1 cellular context compared by ENCODE assay signal in the genomic region with DNA sequence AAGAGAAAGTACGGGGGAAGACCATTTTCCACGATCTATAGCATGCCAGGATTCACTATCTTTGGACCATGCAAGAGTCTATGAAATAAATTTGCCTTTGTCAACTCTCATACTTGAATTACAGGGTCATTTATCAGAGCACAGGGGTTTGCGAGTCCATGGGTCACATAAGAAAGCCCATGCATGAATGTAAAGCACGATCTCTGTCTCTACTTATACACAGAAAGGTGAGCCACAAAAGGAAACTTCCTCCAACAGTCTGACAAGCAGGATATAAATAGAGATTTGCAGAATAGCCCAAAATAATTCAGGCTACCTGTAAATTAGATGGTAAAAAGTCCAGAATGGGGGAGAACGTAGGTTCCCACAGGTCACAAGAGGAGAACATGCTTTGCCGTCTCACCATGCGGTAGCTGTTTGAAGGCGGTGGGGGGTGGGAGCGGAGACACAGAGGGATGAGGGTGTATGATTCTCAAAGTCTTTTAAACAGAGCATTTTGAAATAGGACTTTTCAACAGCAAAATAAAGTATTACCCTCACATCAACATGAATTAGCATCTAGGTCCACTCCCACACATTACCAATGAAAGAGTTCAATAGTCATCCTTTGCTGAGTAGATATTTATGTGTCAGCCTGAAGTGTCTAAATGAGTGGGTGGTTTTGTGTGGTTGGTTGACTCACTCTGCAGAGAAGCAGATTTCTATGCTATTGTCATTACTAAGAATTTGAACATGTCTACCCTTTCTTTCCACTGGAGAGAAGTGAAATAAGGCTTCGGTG.
A peak's percentile ranks its signal among the peaks of the same experiment; 100 is the strongest.
TF ChIP-seq lines count a peak whose summit lies in the region.

No MANE protein-coding gene starts in this region.

TF ChIP-seq in GM12878, 131 proteins besides CTCF, POLR2A, EP300 and RAD21 (continued from another document and continues in another):
- no peak for TF ChIP-seq CUX1 (IDR thresholded peaks at IDR 0.05; ENCODE audit: insufficient replicate concordance, low read depth, low read length)
- TF ChIP-seq E2F4 (IDR thresholded peaks at IDR 0.05; ENCODE audit: low read depth, low read length) = no peak
- no peak for TF ChIP-seq SUZ12 (IDR thresholded peaks at IDR 0.05; ENCODE audit: unreplicated experiment)
- TF ChIP-seq YBX1 (IDR thresholded peaks at IDR 0.05) = no peak
- peak; percentile 72 for TF ChIP-seq JUNB (IDR thresholded peaks at IDR 0.05)
- TF ChIP-seq, protein P1, sequence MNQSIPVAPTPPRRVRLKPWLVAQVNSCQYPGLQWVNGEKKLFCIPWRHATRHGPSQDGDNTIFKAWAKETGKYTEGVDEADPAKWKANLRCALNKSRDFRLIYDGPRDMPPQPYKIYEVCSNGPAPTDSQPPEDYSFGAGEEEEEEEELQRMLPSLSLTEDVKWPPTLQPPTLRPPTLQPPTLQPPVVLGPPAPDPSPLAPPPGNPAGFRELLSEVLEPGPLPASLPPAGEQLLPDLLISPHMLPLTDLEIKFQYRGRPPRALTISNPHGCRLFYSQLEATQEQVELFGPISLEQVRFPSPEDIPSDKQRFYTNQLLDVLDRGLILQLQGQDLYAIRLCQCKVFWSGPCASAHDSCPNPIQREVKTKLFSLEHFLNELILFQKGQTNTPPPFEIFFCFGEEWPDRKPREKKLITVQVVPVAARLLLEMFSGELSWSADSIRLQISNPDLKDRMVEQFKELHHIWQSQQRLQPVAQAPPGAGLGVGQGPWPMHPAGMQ (IDR thresholded peaks at IDR 0.05; ENCODE audit: borderline replicate concordance) = no peak
- peak; percentile 60; the same call in 1 of the 2 replicates for TF ChIP-seq SMAD5 (IDR thresholded peaks at IDR 0.05; ENCODE audit: low read depth)
- peak; percentile 48; the same call in 1 of the 2 replicates for TF ChIP-seq CREB1 (IDR thresholded peaks at IDR 0.05; ENCODE audit: low read depth)
- TF ChIP-seq POLR2AphosphoS5 (IDR thresholded peaks at IDR 0.05; ENCODE audit: low read length) = no peak
- peak; percentile 24 for TF ChIP-seq BCL3 (IDR thresholded peaks at IDR 0.05; ENCODE audit: borderline replicate concordance, insufficient read depth, low read depth, low read length, poor library complexity, severe bottlenecking)
- no peak for TF ChIP-seq ESRRA (IDR thresholded peaks at IDR 0.05; ENCODE audit: low read length)
- peak; percentile 75 for TF ChIP-seq NFIC (IDR thresholded peaks at IDR 0.05; ENCODE audit: low read depth, low read length)
- TF ChIP-seq SMC3 (IDR thresholded peaks at IDR 0.05; ENCODE audit: borderline replicate concordance, low read length) = no peak
- peak; percentile 55; the same call in 1 of the 2 replicates for TF ChIP-seq CREM (IDR thresholded peaks at IDR 0.05; ENCODE audit: low read depth)
- no peak for TF ChIP-seq POLR2AphosphoS2 (IDR thresholded peaks at IDR 0.05; ENCODE audit: low read depth, low read length)
- TF ChIP-seq BACH1 (IDR thresholded peaks at IDR 0.05; ENCODE audit: borderline replicate concordance) = peak; percentile 21; the same call in 1 of the 2 replicates
- no peak for TF ChIP-seq ZNF217 (IDR thresholded peaks at IDR 0.05)
- no peak for TF ChIP-seq ZNF622 (IDR thresholded peaks at IDR 0.05)
- TF ChIP-seq, protein P2, sequence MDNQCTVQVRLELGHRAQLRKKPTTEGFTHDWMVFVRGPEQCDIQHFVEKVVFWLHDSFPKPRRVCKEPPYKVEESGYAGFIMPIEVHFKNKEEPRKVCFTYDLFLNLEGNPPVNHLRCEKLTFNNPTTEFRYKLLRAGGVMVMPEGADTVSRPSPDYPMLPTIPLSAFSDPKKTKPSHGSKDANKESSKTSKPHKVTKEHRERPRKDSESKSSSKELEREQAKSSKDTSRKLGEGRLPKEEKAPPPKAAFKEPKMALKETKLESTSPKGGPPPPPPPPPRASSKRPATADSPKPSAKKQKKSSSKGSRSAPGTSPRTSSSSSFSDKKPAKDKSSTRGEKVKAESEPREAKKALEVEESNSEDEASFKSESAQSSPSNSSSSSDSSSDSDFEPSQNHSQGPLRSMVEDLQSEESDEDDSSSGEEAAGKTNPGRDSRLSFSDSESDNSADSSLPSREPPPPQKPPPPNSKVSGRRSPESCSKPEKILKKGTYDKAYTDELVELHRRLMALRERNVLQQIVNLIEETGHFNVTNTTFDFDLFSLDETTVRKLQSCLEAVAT (IDR thresholded peaks at IDR 0.05) = no peak
- no peak for TF ChIP-seq JUND (IDR thresholded peaks at IDR 0.05; ENCODE audit: low read depth, low read length)
- 0 out of 2 replicates have a peak, but pooled peaks have one; percentile 64 for TF ChIP-seq PAX5 (IDR thresholded peaks at IDR 0.05; ENCODE audit: borderline replicate concordance, low read depth, low read length)
- no peak for TF ChIP-seq LARP7 (IDR thresholded peaks at IDR 0.05)
- TF ChIP-seq ZZZ3 (IDR thresholded peaks at IDR 0.05; ENCODE audit: control insufficient read depth, insufficient read length, low read depth) = no peak
- no peak for TF ChIP-seq TARDBP (IDR thresholded peaks at IDR 0.05; ENCODE audit: borderline replicate concordance)
- no peak for TF ChIP-seq HDAC6 (IDR thresholded peaks at IDR 0.05; ENCODE audit: unreplicated experiment)
- no peak for TF ChIP-seq EZH2 (IDR thresholded peaks at IDR 0.05; ENCODE audit: borderline replicate concordance, control insufficient read depth, low read depth, low read length)
- no peak for TF ChIP-seq GATAD2B (conservative IDR thresholded peaks at IDR 0.05; ENCODE audit: low read depth)
- no peak; the same call in 1 of the 2 replicates for TF ChIP-seq RAD51 (IDR thresholded peaks at IDR 0.05)
- TF ChIP-seq BMI1 (IDR thresholded peaks at IDR 0.05; ENCODE audit: borderline replicate concordance) = no peak
- no peak for TF ChIP-seq BCLAF1 (IDR thresholded peaks at IDR 0.05)
- no peak for TF ChIP-seq NFYA (IDR thresholded peaks at IDR 0.05; ENCODE audit: borderline replicate concordance, low read depth, low read length)
- no peak for TF ChIP-seq HCFC1 (IDR thresholded peaks at IDR 0.05; ENCODE audit: low read length)
- TF ChIP-seq MTA3 (IDR thresholded peaks at IDR 0.05; ENCODE audit: borderline replicate concordance, low read length) = no peak
- no peak for TF ChIP-seq NR2C2 (IDR thresholded peaks at IDR 0.05; ENCODE audit: borderline replicate concordance, control insufficient read depth, insufficient read length, low read depth)
- TF ChIP-seq IKZF1 (conservative IDR thresholded peaks at IDR 0.05) = peak; percentile 42; the same call in 1 of the 2 replicates
- TF ChIP-seq, protein P3, sequence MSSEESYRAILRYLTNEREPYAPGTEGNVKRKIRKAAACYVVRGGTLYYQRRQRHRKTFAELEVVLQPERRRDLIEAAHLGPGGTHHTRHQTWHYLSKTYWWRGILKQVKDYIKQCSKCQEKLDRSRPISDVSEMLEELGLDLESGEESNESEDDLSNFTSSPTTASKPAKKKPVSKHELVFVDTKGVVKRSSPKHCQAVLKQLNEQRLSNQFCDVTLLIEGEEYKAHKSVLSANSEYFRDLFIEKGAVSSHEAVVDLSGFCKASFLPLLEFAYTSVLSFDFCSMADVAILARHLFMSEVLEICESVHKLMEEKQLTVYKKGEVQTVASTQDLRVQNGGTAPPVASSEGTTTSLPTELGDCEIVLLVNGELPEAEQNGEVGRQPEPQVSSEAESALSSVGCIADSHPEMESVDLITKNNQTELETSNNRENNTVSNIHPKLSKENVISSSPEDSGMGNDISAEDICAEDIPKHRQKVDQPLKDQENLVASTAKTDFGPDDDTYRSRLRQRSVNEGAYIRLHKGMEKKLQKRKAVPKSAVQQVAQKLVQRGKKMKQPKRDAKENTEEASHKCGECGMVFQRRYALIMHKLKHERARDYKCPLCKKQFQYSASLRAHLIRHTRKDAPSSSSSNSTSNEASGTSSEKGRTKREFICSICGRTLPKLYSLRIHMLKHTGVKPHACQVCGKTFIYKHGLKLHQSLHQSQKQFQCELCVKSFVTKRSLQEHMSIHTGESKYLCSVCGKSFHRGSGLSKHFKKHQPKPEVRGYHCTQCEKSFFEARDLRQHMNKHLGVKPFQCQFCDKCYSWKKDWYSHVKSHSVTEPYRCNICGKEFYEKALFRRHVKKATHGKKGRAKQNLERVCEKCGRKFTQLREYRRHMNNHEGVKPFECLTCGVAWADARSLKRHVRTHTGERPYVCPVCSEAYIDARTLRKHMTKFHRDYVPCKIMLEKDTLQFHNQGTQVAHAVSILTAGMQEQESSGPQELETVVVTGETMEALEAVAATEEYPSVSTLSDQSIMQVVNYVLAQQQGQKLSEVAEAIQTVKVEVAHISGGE (CRISPR knock-in tag; IDR thresholded peaks at IDR 0.05) = no peak
- no peak for TF ChIP-seq MYB (IDR thresholded peaks at IDR 0.05; ENCODE audit: borderline replicate concordance, low read depth, low read length)
- peak; percentile 61 for TF ChIP-seq PML (IDR thresholded peaks at IDR 0.05; ENCODE audit: low read length)
- TF ChIP-seq USF1 (IDR thresholded peaks at IDR 0.05; ENCODE audit: borderline replicate concordance, extremely low read length, insufficient read depth, low read depth, low read length) = no peak
- TF ChIP-seq MYC (IDR thresholded peaks at IDR 0.05; ENCODE audit: insufficient read depth, insufficient read length, insufficient replicate concordance, low read length, severe bottlenecking) = no peak
- no peak for TF ChIP-seq HDAC2 (IDR thresholded peaks at IDR 0.05)
